In the genomic region with DNA sequence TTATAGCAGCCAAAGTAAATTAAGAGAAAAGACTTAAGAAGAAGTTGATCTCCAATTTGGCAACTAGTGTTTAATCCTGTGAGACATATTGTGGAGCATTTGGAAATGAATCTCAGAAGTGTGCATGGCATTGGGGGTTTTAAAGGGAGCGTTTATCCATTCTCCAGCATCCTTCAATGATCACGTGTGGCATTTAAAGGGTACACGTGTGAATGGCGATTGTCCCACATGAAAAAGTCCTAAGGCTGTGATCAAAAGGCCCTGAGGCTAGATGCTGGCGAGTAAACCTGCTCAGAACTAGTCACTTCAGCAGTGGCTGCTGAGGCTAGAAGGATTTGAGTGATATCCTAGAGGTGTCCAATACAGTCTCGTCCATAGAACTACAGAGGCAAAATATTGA, we compare ENCODE assay signal across 10 cellular contexts.
"Had no signal": no experiment of that assay in that cellular context is flagged by ENCODE, and none has a peak within 500 bp of the region (broad histone marks: within the 10 kb centered on the region; RNA-seq: fewer than 3 reads in every experiment).

No MANE protein-coding gene starts in this region.

- H3K4me1 ChIP-seq: HAP-1 had no signal

- H3K9me3 ChIP-seq: HAP-1 had no signal

- H3K27ac ChIP-seq: GM23248 had no signal

- H3K9ac ChIP-seq: GM23248 had no signal

- H2AFZ ChIP-seq: GM23248, GM23338 had no signal

- FAIRE-seq: H1 had no signal

- H3K36me3 ChIP-seq: HAP-1 had no signal

- ATAC-seq: GM23338, HCT116 had no signal

- DNase-seq: GM23248, GOT3, H7, H9, HCEC 1CT, HFFc6 had no signal

- H3K4me2 ChIP-seq: GM23338 had no signal

- H3K4me3 ChIP-seq: GM23248, GM23338, HAP-1 had no signal
